ENCODE assay signal across 1 cellular context in the genomic region with DNA sequence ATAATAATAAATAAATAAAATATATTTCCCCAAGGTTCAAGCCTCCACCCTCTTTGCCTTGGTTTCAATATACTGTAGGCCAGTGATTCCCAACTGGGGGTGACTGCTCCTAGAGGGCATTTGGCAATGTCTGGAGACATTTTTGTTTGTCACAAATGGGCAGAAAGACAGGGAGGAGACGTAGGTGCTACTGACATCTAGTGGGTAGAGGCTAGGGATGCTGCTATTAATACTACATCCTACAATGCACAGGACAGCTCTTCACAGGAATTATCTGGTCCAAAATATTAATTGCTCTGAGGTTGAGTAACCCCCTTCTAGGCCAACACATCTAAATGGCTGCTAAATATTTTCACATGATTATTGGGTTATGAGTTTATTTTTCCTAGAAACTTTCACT.
A peak's percentile ranks its signal among the peaks of the same experiment; 100 is the strongest.
TF ChIP-seq lines count a peak whose summit lies in the region.

No MANE protein-coding gene starts in this region.

TF ChIP-seq in HEK293, 187 proteins besides CTCF, POLR2A, EP300 and RAD21 (continued from another document):
- TF ChIP-seq ZBTB11 (tag by site-specific recombination; conservative IDR thresholded peaks at IDR 0.05; ENCODE audit: low read depth) (no peak), ZEB2 (tag by site-specific recombination; IDR thresholded peaks at IDR 0.05) (peak; percentile 18; the same call in 1 of the 2 replicates), ZNF76 (tag by site-specific recombination; IDR thresholded peaks at IDR 0.05; ENCODE audit: borderline replicate concordance, low read depth) (no peak), ZNF121 (tag by site-specific recombination; IDR thresholded peaks at IDR 0.05) (no peak), ZNF530 (tag by site-specific recombination; IDR thresholded peaks at IDR 0.05; ENCODE audit: low read depth) (no peak), ZNF629 (tag by site-specific recombination; IDR thresholded peaks at IDR 0.05) (no peak)
- TF ChIP-seq, protein P1, sequence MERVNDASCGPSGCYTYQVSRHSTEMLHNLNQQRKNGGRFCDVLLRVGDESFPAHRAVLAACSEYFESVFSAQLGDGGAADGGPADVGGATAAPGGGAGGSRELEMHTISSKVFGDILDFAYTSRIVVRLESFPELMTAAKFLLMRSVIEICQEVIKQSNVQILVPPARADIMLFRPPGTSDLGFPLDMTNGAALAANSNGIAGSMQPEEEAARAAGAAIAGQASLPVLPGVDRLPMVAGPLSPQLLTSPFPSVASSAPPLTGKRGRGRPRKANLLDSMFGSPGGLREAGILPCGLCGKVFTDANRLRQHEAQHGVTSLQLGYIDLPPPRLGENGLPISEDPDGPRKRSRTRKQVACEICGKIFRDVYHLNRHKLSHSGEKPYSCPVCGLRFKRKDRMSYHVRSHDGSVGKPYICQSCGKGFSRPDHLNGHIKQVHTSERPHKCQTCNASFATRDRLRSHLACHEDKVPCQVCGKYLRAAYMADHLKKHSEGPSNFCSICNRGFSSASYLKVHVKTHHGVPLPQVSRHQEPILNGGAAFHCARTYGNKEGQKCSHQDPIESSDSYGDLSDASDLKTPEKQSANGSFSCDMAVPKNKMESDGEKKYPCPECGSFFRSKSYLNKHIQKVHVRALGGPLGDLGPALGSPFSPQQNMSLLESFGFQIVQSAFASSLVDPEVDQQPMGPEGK (tag by site-specific recombination; IDR thresholded peaks at IDR 0.05): 0 out of 2 replicates have a peak, but pooled peaks have one; percentile 15
- TF ChIP-seq, protein P2, sequence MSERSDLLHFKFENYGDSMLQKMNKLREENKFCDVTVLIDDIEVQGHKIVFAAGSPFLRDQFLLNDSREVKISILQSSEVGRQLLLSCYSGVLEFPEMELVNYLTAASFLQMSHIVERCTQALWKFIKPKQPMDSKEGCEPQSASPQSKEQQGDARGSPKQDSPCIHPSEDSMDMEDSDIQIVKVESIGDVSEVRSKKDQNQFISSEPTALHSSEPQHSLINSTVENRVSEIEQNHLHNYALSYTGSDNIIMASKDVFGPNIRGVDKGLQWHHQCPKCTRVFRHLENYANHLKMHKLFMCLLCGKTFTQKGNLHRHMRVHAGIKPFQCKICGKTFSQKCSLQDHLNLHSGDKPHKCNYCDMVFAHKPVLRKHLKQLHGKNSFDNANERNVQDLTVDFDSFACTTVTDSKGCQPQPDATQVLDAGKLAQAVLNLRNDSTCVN (tag by site-specific recombination; optimal IDR thresholded peaks at IDR 0.05): peak; percentile 2
